24 cellular contexts compared by ENCODE assay signal in the genomic region with DNA sequence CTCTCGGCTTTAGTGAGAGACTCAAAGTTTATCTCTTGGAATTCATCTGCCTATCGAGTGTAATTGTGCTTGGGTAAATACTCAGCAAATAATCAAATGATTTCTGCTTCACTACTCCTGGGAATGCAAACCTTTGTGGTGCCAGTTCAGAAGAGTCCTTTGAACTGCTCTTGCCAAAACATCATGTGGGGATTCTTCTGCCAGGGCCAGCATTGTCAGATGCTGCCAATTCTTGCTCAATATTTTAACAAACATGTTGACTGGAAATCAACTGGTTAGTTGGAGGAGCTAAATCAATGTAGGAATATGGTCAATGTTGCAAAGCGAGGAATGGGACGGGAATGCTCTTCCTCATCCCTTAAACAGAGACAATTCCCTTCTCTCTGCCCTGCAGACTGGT.
"Had no signal": no experiment of that assay in that cellular context is flagged by ENCODE, and none has a peak within 500 bp of the region (broad histone marks: within the 10 kb centered on the region; RNA-seq: fewer than 3 reads in every experiment).

No MANE protein-coding gene starts in this region.

- FAIRE-seq: bronchial epithelial cell had no signal

- H3K4me3 ChIP-seq: ascending aorta, esophagus squamous epithelium, psoas muscle, tibial artery, uterus had no signal

- H3K4me3 Mint-ChIP-seq: activated naive CD4-positive, alpha-beta T cell treated with anti-CD3 and anti-CD28 coated beads, Interleukin-2, amount 10 ng/mL, durations not matched to agents 7 days and 5 days; memory B cell; neural crest cell had no signal

- H3K27ac ChIP-seq: ascending aorta, esophagus squamous epithelium, psoas muscle, tibial artery, uterus had no signal

- H3K27me3 Mint-ChIP-seq: activated naive CD4-positive, alpha-beta T cell treated with anti-CD3 and anti-CD28 coated beads, Interleukin-2, amount 10 ng/mL, durations not matched to agents 7 days and 5 days had no signal

- H3K27me3 ChIP-seq: ascending aorta, esophagus squamous epithelium, tibial artery, uterus had no signal

- H3K9me3 ChIP-seq: ascending aorta, esophagus squamous epithelium, psoas muscle, tibial artery, uterus had no signal

- H3K27ac Mint-ChIP-seq: activated naive CD4-positive, alpha-beta T cell treated with anti-CD3 and anti-CD28 coated beads, Interleukin-2, amount 10 ng/mL, durations not matched to agents 7 days and 5 days; memory B cell had no signal

- ATAC-seq: psoas muscle had no signal

- H3K36me3 Mint-ChIP-seq: activated naive CD4-positive, alpha-beta T cell treated with anti-CD3 and anti-CD28 coated beads, Interleukin-2, amount 10 ng/mL, durations not matched to agents 7 days and 5 days; memory B cell had no signal

- H3K9me3 Mint-ChIP-seq: activated naive CD4-positive, alpha-beta T cell treated with anti-CD3 and anti-CD28 coated beads, Interleukin-2, amount 10 ng/mL, durations not matched to agents 7 days and 5 days had no signal

- DNase-seq: activated CD4-positive, CD25-positive, alpha-beta regulatory T cell treated with anti-CD3 and anti-CD28 coated beads, Interleukin-2, amount 50 U/mL, for 72 hours; activated CD8-positive, alpha-beta memory T cell treated with anti-CD3 and anti-CD28 coated beads for 24 hours; activated CD8-positive, alpha-beta memory T cell treated with anti-CD3 and anti-CD28 coated beads, Interleukin-2, amount 50 U/mL, for 48 hours; activated effector memory CD4-positive, alpha-beta T cell treated with Interleukin-2 at 50 U/mL for 16 hours; activated naive CD4-positive, alpha-beta T cell treated with anti-CD3 and anti-CD28 coated beads, Interleukin-2, amount 10 ng/mL, durations not matched to agents 7 days and 5 days; activated T-cell treated with anti-CD3 and anti-CD28 coated beads, Interleukin-2, amount 50 U/mL, for 48 hours; effector CD4-positive, alpha-beta T cell; esophagus squamous epithelium; foreskin fibroblast; glutamatergic neuron; hypothalamus; islet precursor cell; psoas muscle; stimulated activated CD4-positive, alpha-beta T cell treated with anti-CD3 and anti-CD28 coated beads, Interleukin-12 subunit alpha, Interleukin-12 subunit beta, amount 100 ng/mL, for 4 hours; stimulated activated CD4-positive, alpha-beta T cell treated with anti-CD3 and anti-CD28 coated beads, Interleukin-1b, Interleukin-23, amount 100 ng/mL, for 48 hours; stimulated activated CD8-positive, alpha-beta memory T cell treated with anti-CD3 and anti-CD28 coated beads, Interleukin-4, amount 100 ng/mL, for 48 hours; stimulated activated naive CD4-positive, alpha-beta T cell treated with Interleukin-2 at 50 U/mL for 16 hours; T1000; tibial artery; uterus had no signal

- H3K36me3 ChIP-seq: ascending aorta, esophagus squamous epithelium, tibial artery, uterus had no signal

- H3K4me1 Mint-ChIP-seq: activated naive CD4-positive, alpha-beta T cell treated with anti-CD3 and anti-CD28 coated beads, Interleukin-2, amount 10 ng/mL, durations not matched to agents 7 days and 5 days; memory B cell had no signal

- H3K4me1 ChIP-seq: ascending aorta, psoas muscle, tibial artery, uterus had no signal
